In genomic region chr19:5803752-5804515, GRCh38 we compare ENCODE assay signal across 8 cellular contexts. TPM values are rescaled to one million over a fixed set of nuclear protein-coding genes. Genes with fewer than 3 reads are reported as not detected.
DNase-seq lines count a peak whose midpoint lies in the region; ATAC-seq, FAIRE-seq and TF ChIP-seq lines count a peak whose summit lies in the region.

No MANE protein-coding gene starts in this region.

- TF ChIP-seq CTCF in dorsolateral prefrontal cortex (IDR thresholded peaks at IDR 0.05 in 54 of 56, conservative IDR thresholded peaks at IDR 0.05 in 2 of 56; ENCODE audit: low read depth in 1 of 56, partially characterized antibody in 56 of 56): peak; percentile 18 to 77 (median 58)

- DNase-seq in NCI-H748 treated with DMSO at 0.1 percent for 48 hours (lab: John Stamatoyannopoulos, UW): peak; percentile 51
- DNase-seq in activated CD4-positive, alpha-beta T cell treated with anti-CD3 and anti-CD28 coated beads, Interleukin-2, amount 50 U/mL, for 24 hours (ENCODE audit: low read depth in 1 of 2, low spot score in 1 of 2): peak; percentile 84 to 87
- DNase-seq in dorsolateral prefrontal cortex: peak in 2 of 10 donors; percentile 36 to 69
- peak; percentile 81 to 92 for DNase-seq in lung microvascular endothelial cell (ENCODE audit: low read depth in 2 of 2)
- DNase-seq in stimulated activated CD8-positive, alpha-beta memory T cell treated with anti-CD3 and anti-CD28 coated beads, Interleukin-15, amount 100 ng/mL, for 1 hour (ENCODE audit: low read depth): peak; percentile 73

- no peak overlapping the region for H3K27ac ChIP-seq in dorsolateral prefrontal cortex

- intact Hi-C loops in dorsolateral prefrontal cortex (cut with DNase I): loop anchor here in 1 of 2 donors (2.0 to 10.0 kb wide), 2 partner anchors 89 to 221 kb away; no protein-coding TSS in a partner anchor

- peaks cover 0 to 72% (median 53%) of the 10 kb centered on the region in 45 donors for H3K27me3 ChIP-seq in dorsolateral prefrontal cortex

- peak; percentile 83 for ATAC-seq in GM18868 (IDR thresholded peaks at IDR 0.05; ENCODE audit: unreplicated experiment)
- peak; percentile 49 for ATAC-seq in HG03571 (IDR thresholded peaks at IDR 0.05; ENCODE audit: unreplicated experiment)

- peak; percentile 39 for FAIRE-seq in A204.1 (lab: Jason Lieb, UNC)

- peak overlapping the region in 37 of 59 donors; percentile 2 to 56 (median 25) for H3K4me3 ChIP-seq in dorsolateral prefrontal cortex

RNA-seq across cellular contexts. Expression of gene NRTN, which starts 0.9 kb away (rescaled TPM):
- total RNA-seq in dorsolateral prefrontal cortex: 1 to 10 TPM in 2 of 120 experiments, under 1 TPM in 7, not detected in 111; 0.37 to 3.6 (median 0.51) TPM
- under 0.01 and 0.99 TPM in 2 replicates for total RNA-seq in lung microvascular endothelial cell

RNA-seq across cellular contexts. Expression of gene DUS3L, which starts 13.0 kb away (rescaled TPM):
- total RNA-seq in dorsolateral prefrontal cortex: 10 to 100 TPM; 12.7 to 37.4 (median 23.8) TPM
- 19.6 and 20.7 TPM in 2 replicates for total RNA-seq in lung microvascular endothelial cell

RNA-seq across cellular contexts. Expression of gene PRR22, which starts 19.4 kb away (rescaled TPM):
- total RNA-seq in dorsolateral prefrontal cortex: 1 to 10 TPM; 1.0 to 6.1 (median 2.8) TPM
- 0.22 and 0.40 TPM in 2 replicates for total RNA-seq in lung microvascular endothelial cell

RNA-seq across cellular contexts. Expression of gene FUT6, which starts 35.6 kb away (rescaled TPM):
- 1 to 10 TPM in 3 of 120 experiments, under 1 TPM in 8, not detected in 109; 0.21 to 1.5 (median 0.46) TPM for total RNA-seq in dorsolateral prefrontal cortex
- total RNA-seq in lung microvascular endothelial cell: not detected in 2 replicates

RNA-seq across cellular contexts. Expression of gene FUT3, which starts 47.3 kb away (rescaled TPM):
- total RNA-seq in dorsolateral prefrontal cortex (1 to 10 TPM in 15 of 120 experiments, under 1 TPM in 29, not detected in 76; 0.19 to 2.2 (median 0.63) TPM), lung microvascular endothelial cell (not detected in 2 replicates)
